Comparison of ENCODE assay signal across 8 cellular contexts in the genomic region with DNA sequence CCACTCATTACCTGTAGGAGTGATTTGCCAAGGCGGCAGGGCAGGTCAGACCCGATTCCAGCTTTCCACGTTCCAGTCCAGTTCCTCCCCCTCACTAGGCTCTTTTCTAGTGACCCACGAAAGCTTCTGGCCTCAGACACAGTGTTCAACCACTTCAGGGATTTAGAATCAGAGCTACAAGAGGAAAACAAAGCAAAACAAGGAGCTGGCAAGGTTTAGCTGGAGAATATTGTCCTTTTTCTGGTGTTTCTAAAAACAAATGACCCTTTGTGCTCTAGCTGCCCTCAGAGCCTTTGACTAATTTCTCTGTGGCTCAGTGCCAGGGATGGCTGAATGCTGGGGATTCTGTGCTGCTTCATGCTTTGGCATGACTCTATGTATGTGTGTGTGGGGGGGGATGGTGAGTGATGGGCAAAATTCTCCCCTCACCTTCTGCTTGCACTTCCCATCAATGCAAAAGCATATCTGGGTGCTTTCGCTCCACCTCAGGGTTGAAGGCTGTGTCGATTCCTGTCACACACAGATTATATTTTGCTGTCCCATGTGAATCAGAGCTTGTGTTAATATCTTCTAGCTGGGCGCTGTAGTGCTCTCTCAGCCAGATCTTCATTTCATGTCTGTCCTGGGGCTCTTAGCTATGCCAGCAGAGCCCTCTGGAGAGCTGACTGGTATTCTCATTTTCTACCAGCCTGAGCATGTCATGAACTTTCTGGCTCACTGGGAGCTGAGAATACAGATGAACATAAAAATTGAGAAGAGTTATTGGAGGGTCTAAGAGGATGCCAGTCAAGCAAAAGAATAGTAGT. TPM values are rescaled to one million over a fixed set of nuclear protein-coding genes. Genes with fewer than 3 reads are reported as not detected.
DNase-seq lines count a peak whose midpoint lies in the region; ATAC-seq and TF ChIP-seq lines count a peak whose summit lies in the region.

No MANE protein-coding gene starts in this region.

- H3K4me1 ChIP-seq in adipocyte (ENCODE audit: control insufficient read depth, insufficient read depth, low read length) (peaks cover 34% of the 10 kb centered on the region), heart left ventricle (peaks cover 4 to 23% (median 18%) of the 10 kb centered on the region in 12 donors), prostate gland (replicated peaks) (no peaks in the 10 kb centered on the region)

- TF ChIP-seq CTCF in heart left ventricle (IDR thresholded peaks at IDR 0.05): no peak
- no peak for TF ChIP-seq CTCF in prostate gland (IDR thresholded peaks at IDR 0.05)

- H3K4me3 ChIP-seq in adipocyte (ENCODE audit: low read length) (peak overlapping the region; percentile 35), heart left ventricle (peak overlapping the region in 2 of 12 donors; percentile 9 to 10), prostate gland (no peak overlapping the region)

- intact Hi-C loops in heart left ventricle (cut with DNase I): loop anchor here in 1 of 10 donors (10.0 kb wide), 1 partner anchor 63 kb away; no protein-coding TSS in a partner anchor
- intact Hi-C loops in prostate gland (cut with DNase I): loop anchor here (5.0 kb wide), 1 partner anchor 79 kb away; no protein-coding TSS in a partner anchor

- TF ChIP-seq POLR2A in heart left ventricle (IDR thresholded peaks at IDR 0.05) (no peak), prostate gland (IDR thresholded peaks at IDR 0.05) (no peak)

- H3K9me3 ChIP-seq in adipocyte (ENCODE audit: control insufficient read depth, low read length) (peaks cover 3% of the 10 kb centered on the region), heart left ventricle (peaks cover 0 to 8% (median 0%) of the 10 kb centered on the region in 12 donors), prostate gland (no peaks in the 10 kb centered on the region)

- H3K27ac ChIP-seq in heart left ventricle: peak overlapping the region; percentile 50 to 72 (median 62)
- H3K27ac ChIP-seq in prostate gland: peak overlapping the region; percentile 36 to 65

- H3K27me3 ChIP-seq in adipocyte (replicated peaks; ENCODE audit: control insufficient read depth, insufficient read depth, low read length) (no peaks in the 10 kb centered on the region), heart left ventricle (no peaks in the 10 kb centered on the region), prostate gland (replicated peaks; ENCODE audit: insufficient read depth) (no peaks in the 10 kb centered on the region)

- peak overlapping the region; percentile 75 for H3K9ac ChIP-seq in adipocyte (ENCODE audit: low read length)

- WGBS in heart left ventricle, 4 donors: 32 to 47% (median 40%) methylated on average over 7 of the region's 7 CpGs
- 31% methylated on average over 7 of the region's 7 CpGs for WGBS in prostate gland

- DNase-seq in C1 segment of cervical spinal cord (lab: John Stamatoyannopoulos, UW): peak in 12 of 14 donors; percentile 13 to 81 (median 54)
- peak; percentile 64 for DNase-seq in adipocyte (ENCODE audit: low read depth)
- DNase-seq in heart left ventricle: peak in 4 of 5 donors; percentile 55 to 74 (median 67)
- DNase-seq in prostate gland (ENCODE audit: low spot score): no peak
- DNase-seq in OCI-M1 (lab: John Stamatoyannopoulos, UW): no peak

- ATAC-seq in heart left ventricle (peak; percentile 59 to 88 (median 86)), HG03097 (IDR thresholded peaks at IDR 0.05; ENCODE audit: low FRiP score, unreplicated experiment) (no peak), HG03460 (IDR thresholded peaks at IDR 0.05; ENCODE audit: unreplicated experiment) (no peak), HG03139 (IDR thresholded peaks at IDR 0.05; ENCODE audit: unreplicated experiment) (no peak)

- H3K36me3 ChIP-seq in adipocyte (ENCODE audit: control insufficient read depth, insufficient read depth, low read length, severe bottlenecking): no peaks in the 10 kb centered on the region
- no peaks in the 10 kb centered on the region for H3K36me3 ChIP-seq in heart left ventricle
- no peaks in the 10 kb centered on the region for H3K36me3 ChIP-seq in prostate gland

RNA-seq across cellular contexts. Expression of gene NEDD9, which starts 19.3 kb away (rescaled TPM):
- total RNA-seq in heart left ventricle (10 to 100 TPM; 10.2 to 55.7 (median 20.9) TPM), prostate gland (10 to 100 TPM; 51.1 to 72.1 TPM)
- polyA plus RNA-seq in heart left ventricle: 10 to 100 TPM; 13.4 to 21.2 TPM

Comparison
In these comparisons a context has a peak if more than half of its experiments do, and no peak if none do; other contexts are left out.
1. DNase-seq: peak in C1 segment of cervical spinal cord (12 of 14), adipocyte (single experiment) and heart left ventricle (4 of 5); none in prostate gland (single experiment) and OCI-M1 (single experiment).
2. ATAC-seq: peak in heart left ventricle (4 of 4); none in HG03097 (single experiment), HG03460 (single experiment) and HG03139 (single experiment).